In genomic region chr11:126561327-126561893, GRCh38 we compare ENCODE assay signal across 9 cellular contexts.
DNase-seq lines count a peak whose midpoint lies in the region; ATAC-seq and TF ChIP-seq lines count a peak whose summit lies in the region.
"Had no signal": no experiment of that assay in that cellular context is flagged by ENCODE, and none has a peak within 500 bp of the region (broad histone marks: within the 10 kb centered on the region; RNA-seq: fewer than 3 reads in every experiment).

No MANE protein-coding gene starts in this region.

- H3K4me1 ChIP-seq in smooth muscle cell (ENCODE audit: low read depth) (peaks cover 4% of the 10 kb centered on the region), ascending aorta (no peaks in the 10 kb centered on the region)

- TF ChIP-seq CTCF in smooth muscle cell (IDR thresholded peaks at IDR 0.05; ENCODE audit: borderline replicate concordance, insufficient read depth, poor library complexity, severe bottlenecking) (no peak), ascending aorta (IDR thresholded peaks at IDR 0.05) (no peak)

- H3K79me2 ChIP-seq in smooth muscle cell (ENCODE audit: low read depth), result no peaks in the 10 kb centered on the region

- H3K4me1 Mint-ChIP-seq in activated CD8-positive, alpha-beta memory T cell treated with anti-CD3 and anti-CD28 coated beads, Interleukin-2, amount 10 ng/mL, durations not matched to agents 7 days and 5 days, result no peaks in the 10 kb centered on the region

- CTCF ChIA-PET in activated CD8-positive, alpha-beta memory T cell treated with anti-CD3 and anti-CD28 coated beads, Interleukin-2, amount 10 ng/mL, durations not matched to agents 7 days and 5 days (lab: Charles Lee), result no interaction called here

- DNase-seq in activated CD8-positive, alpha-beta memory T cell treated with anti-CD3 and anti-CD28 coated beads, Interleukin-2, amount 10 ng/mL, durations not matched to agents 7 days and 5 days, result peak; percentile 49
- DNase-seq in activated CD8-positive, alpha-beta memory T cell treated with anti-CD3 and anti-CD28 coated beads for 24 hours, result no peak
- DNase-seq in erythroblast (lab: John Stamatoyannopoulos, UW) (peak; percentile 41 to 49), smooth muscle cell (lab: John Stamatoyannopoulos, UW; ENCODE audit: unreplicated experiment) (peak; percentile 8), ascending aorta (ENCODE audit: low spot score in 2 of 2) (no peak), COLO668 (lab: John Stamatoyannopoulos, UW; ENCODE audit: unreplicated experiment) (no peak)

- H2AFZ ChIP-seq in smooth muscle cell (ENCODE audit: low read depth), result no peak overlapping the region

- H3F3A ChIP-seq in smooth muscle cell (ENCODE audit: low read depth), result no peaks in the 10 kb centered on the region

- no peak overlapping the region for H3K9ac ChIP-seq in smooth muscle cell (ENCODE audit: low read depth)

- no peak for TF ChIP-seq POLR2A in erythroblast (IDR thresholded peaks at IDR 0.05; ENCODE audit: low read length)

- no peak overlapping the region for H3K4me3 Mint-ChIP-seq in activated CD8-positive, alpha-beta memory T cell treated with anti-CD3 and anti-CD28 coated beads, Interleukin-2, amount 10 ng/mL, durations not matched to agents 7 days and 5 days

- WGBS in smooth muscle cell (ENCODE audit: low lambda C conversion rate), result 39% methylated on average over 8 of the region's 8 CpGs

- H3K27ac Mint-ChIP-seq in activated CD8-positive, alpha-beta memory T cell treated with anti-CD3 and anti-CD28 coated beads, Interleukin-2, amount 10 ng/mL, durations not matched to agents 7 days and 5 days, result no peak overlapping the region

- H3K4me2 ChIP-seq in smooth muscle cell, result no peak overlapping the region

- H3K27ac ChIP-seq in smooth muscle cell (ENCODE audit: low read depth), result no peak overlapping the region
- no peak overlapping the region for H3K27ac ChIP-seq in ascending aorta
- H3K27ac ChIP-seq: C4-2B had no signal

- H3K9me3 Mint-ChIP-seq in activated CD8-positive, alpha-beta memory T cell treated with anti-CD3 and anti-CD28 coated beads, Interleukin-2, amount 10 ng/mL, durations not matched to agents 7 days and 5 days (ENCODE audit: low read depth), result no peaks in the 10 kb centered on the region

- intact Hi-C loops in ascending aorta (cut with DNase I), result no loop called here

- no peaks in the 10 kb centered on the region for H3K36me3 Mint-ChIP-seq in activated CD8-positive, alpha-beta memory T cell treated with anti-CD3 and anti-CD28 coated beads, Interleukin-2, amount 10 ng/mL, durations not matched to agents 7 days and 5 days

- no peaks in the 10 kb centered on the region for H3K27me3 Mint-ChIP-seq in activated CD8-positive, alpha-beta memory T cell treated with anti-CD3 and anti-CD28 coated beads, Interleukin-2, amount 10 ng/mL, durations not matched to agents 7 days and 5 days

- H4K20me1 ChIP-seq in smooth muscle cell (ENCODE audit: low read depth), result no peaks in the 10 kb centered on the region

- H3K9me3 ChIP-seq in smooth muscle cell (replicated peaks; ENCODE audit: low read depth), result no peaks in the 10 kb centered on the region
- H3K9me3 ChIP-seq in ascending aorta, result no peaks in the 10 kb centered on the region

- H3K4me3 ChIP-seq in smooth muscle cell (no peak overlapping the region), ascending aorta (no peak overlapping the region)

- ATAC-seq in activated CD8-positive, alpha-beta memory T cell treated with anti-CD3 and anti-CD28 coated beads, Interleukin-2, amount 10 ng/mL, durations not matched to agents 7 days and 5 days, result no peak
- no peak for ATAC-seq in HG03354 (IDR thresholded peaks at IDR 0.05; ENCODE audit: poor library complexity, severe bottlenecking, unreplicated experiment)

- H3K36me3 ChIP-seq in smooth muscle cell (ENCODE audit: low read depth) (no peaks in the 10 kb centered on the region), ascending aorta (no peaks in the 10 kb centered on the region)

- peaks cover 3% of the 10 kb centered on the region for H3K27me3 ChIP-seq in smooth muscle cell (ENCODE audit: low read depth)
- no peaks in the 10 kb centered on the region for H3K27me3 ChIP-seq in ascending aorta

TF ChIP-seq in PFSK-1, 5 proteins besides CTCF, POLR2A, EP300 and RAD21:
- no peak for TF ChIP-seq FOXP2 (optimal IDR thresholded peaks at IDR 0.05; ENCODE audit: borderline replicate concordance, extremely low read depth, extremely low read length, insufficient read depth)
- TF ChIP-seq POLR2AphosphoS5 (IDR thresholded peaks at IDR 0.05; ENCODE audit: low read depth, low read length), result no peak
- peak; percentile 93 to 96 for TF ChIP-seq REST (IDR thresholded peaks at IDR 0.05; ENCODE audit: insufficient read depth in 1 of 2, low read depth in 2 of 2, low read length in 2 of 2)
- TF ChIP-seq TAF1 (IDR thresholded peaks at IDR 0.05; ENCODE audit: borderline replicate concordance, insufficient read depth, low read length), result no peak
- TF ChIP-seq SIN3A (IDR thresholded peaks at IDR 0.05; ENCODE audit: borderline replicate concordance, insufficient read depth, low read length), result 0 out of 2 replicates have a peak, but pooled peaks have one; percentile 79

Comparison
In these comparisons a context has a peak if more than half of its experiments do, and no peak if none do; other contexts are left out.
1. DNase-seq: peak in activated CD8-positive, alpha-beta memory T cell treated with anti-CD3 and anti-CD28 coated beads, Interleukin-2, amount 10 ng/mL, durations not matched to agents 7 days and 5 days (single experiment), erythroblast (2 of 2) and smooth muscle cell (single experiment); none in activated CD8-positive, alpha-beta memory T cell treated with anti-CD3 and anti-CD28 coated beads for 24 hours (single experiment), ascending aorta (0 of 2) and COLO668 (single experiment).